In the genomic region with DNA sequence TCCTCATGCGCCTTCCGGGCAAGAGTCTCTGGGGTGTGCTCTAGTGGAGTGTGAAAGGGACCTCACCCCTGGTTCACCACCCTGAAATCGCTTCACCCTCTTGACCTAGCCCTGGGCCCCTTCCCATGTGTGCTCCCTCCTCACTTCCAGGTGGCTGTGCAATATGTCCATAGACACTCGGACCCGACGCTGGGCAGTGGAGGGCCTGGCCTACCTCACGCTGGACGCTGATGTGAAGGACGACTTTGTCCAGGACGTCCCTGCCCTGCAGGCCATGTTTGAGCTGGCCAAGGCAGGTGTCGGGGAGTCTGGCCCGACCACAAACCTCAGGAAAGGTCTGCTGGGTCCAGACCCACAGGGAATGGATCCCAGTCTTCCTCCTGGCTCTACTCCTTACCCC, we compare ENCODE assay signal across 35 cellular contexts. TPM values are rescaled to one million over a fixed set of nuclear protein-coding genes. Genes with fewer than 3 reads are reported as not detected.
"Had no signal": no experiment of that assay in that cellular context is flagged by ENCODE, and none has a peak within 500 bp of the region (broad histone marks: within the 10 kb centered on the region; RNA-seq: fewer than 3 reads in every experiment).

No MANE protein-coding gene starts in this region.

- H3K36me3 ChIP-seq: colonic mucosa, left lung, neutrophil, right lobe of liver, tibial artery had no signal

- DNase-seq: colonic mucosa; effector CD8-positive, alpha-beta T cell; endodermal cell; foreskin fibroblast; gastrocnemius medialis; head of caudate nucleus; left cardiac atrium; left lung; mesenchymal stem cell; midbrain; naive thymus-derived CD4-positive, alpha-beta T cell; right lobe of liver; stimulated activated CD4-positive, alpha-beta T cell treated with anti-CD3 and anti-CD28 coated beads, Interleukin-2, amount 100 ng/mL, for 24 hours; stimulated activated CD4-positive, alpha-beta T cell treated with anti-CD3 and anti-CD28 coated beads, Interleukin-4, amount 100 ng/mL, for 4 hours; stimulated activated naive CD8-positive, alpha-beta T cell treated with anti-CD3 and anti-CD28 coated beads, Interleukin-15, Interleukin-2, amounts not matched to agents 100 U/mL and 50 U/mL, for 24 hours; substantia nigra; testis; tibial artery had no signal

- H3K27me3 Mint-ChIP-seq: naive thymus-derived CD4-positive, alpha-beta T cell; type B pancreatic cell had no signal

- H2AFZ ChIP-seq: parathyroid adenoma had no signal

- H3K27ac Mint-ChIP-seq: dendritic cell treated with granulocyte-macrophage colony-stimulating factor and Interleukin-4, amounts not matched to agents 40 ng/mL and 50 ng/mL, for 4 days; endodermal cell; progenitor cell of endocrine pancreas; stimulated activated memory B cell treated with anti-CD40 and anti-IgM and Interleukin-4, amounts not matched to agents 10 μg/mL and 1 μg/mL and 100 μg/mL, for 72 hours; type B pancreatic cell had no signal

- H3K4me1 Mint-ChIP-seq: endodermal cell; stimulated activated memory B cell treated with anti-CD40 and anti-IgM and Interleukin-4, amounts not matched to agents 10 μg/mL and 1 μg/mL and 100 μg/mL, for 72 hours had no signal

- H3K4me1 ChIP-seq: colonic mucosa, gastrocnemius medialis, left lung, parathyroid adenoma, right lobe of liver, testis, tibial artery had no signal

- H3K4me2 ChIP-seq: smooth muscle cell had no signal

- H3K9me3 Mint-ChIP-seq: dendritic cell treated with granulocyte-macrophage colony-stimulating factor and Interleukin-4, amounts not matched to agents 40 ng/mL and 50 ng/mL, for 4 days; endodermal cell; stimulated activated memory B cell treated with anti-CD40 and anti-IgM and Interleukin-4, amounts not matched to agents 10 μg/mL and 1 μg/mL and 100 μg/mL, for 72 hours; type B pancreatic cell had no signal

- ATAC-seq: esophagus mucosa; gastrocnemius medialis; left cardiac atrium; left lung; naive thymus-derived CD4-positive, alpha-beta T cell; right lobe of liver; stimulated activated memory B cell treated with anti-CD40 and anti-IgM and Interleukin-4, amounts not matched to agents 10 μg/mL and 1 μg/mL and 100 μg/mL, for 72 hours; stimulated activated naive CD8-positive, alpha-beta T cell treated with anti-CD3 and anti-CD28 coated beads, Interleukin-15, Interleukin-2, amounts not matched to agents 100 U/mL and 50 U/mL, for 24 hours had no signal

- H3K27ac ChIP-seq: colonic mucosa, epithelial cell of prostate, gastrocnemius medialis, left lung, neutrophil, parathyroid adenoma, right lobe of liver, testis, tibial artery had no signal

- H3K36me3 Mint-ChIP-seq: stimulated activated memory B cell treated with anti-CD40 and anti-IgM and Interleukin-4, amounts not matched to agents 10 μg/mL and 1 μg/mL and 100 μg/mL, for 72 hours; type B pancreatic cell had no signal

- H3K9me3 ChIP-seq: colonic mucosa, gastrocnemius medialis, left lung, neutrophil, right lobe of liver, testis, tibial artery had no signal

- H3K9ac ChIP-seq: parathyroid adenoma had no signal

- H3K4me3 ChIP-seq: colonic mucosa, gastrocnemius medialis, left lung, right lobe of liver, smooth muscle cell, testis, tibial artery had no signal

- H3K27me3 ChIP-seq: colonic mucosa, gastrocnemius medialis, left lung, right lobe of liver, testis had no signal

- H3K4me3 Mint-ChIP-seq: dendritic cell treated with granulocyte-macrophage colony-stimulating factor and Interleukin-4, amounts not matched to agents 40 ng/mL and 50 ng/mL, for 4 days; endodermal cell; naive thymus-derived CD4-positive, alpha-beta T cell; stimulated activated memory B cell treated with anti-CD40 and anti-IgM and Interleukin-4, amounts not matched to agents 10 μg/mL and 1 μg/mL and 100 μg/mL, for 72 hours; type B pancreatic cell had no signal

RNA-seq across cellular contexts. Expression of gene UNC45B, which starts 22.3 kb away (rescaled TPM):
- total RNA-seq: chondrocyte, colonic mucosa, endodermal cell, esophagus mucosa, kidney epithelial cell, lung microvascular endothelial cell, osteoblast, progenitor cell of endocrine pancreas, smooth muscle cell had no signal
- polyA plus RNA-seq: neural cell, smooth muscle cell had no signal

RNA-seq across cellular contexts. Expression of gene SLC35G3, which starts 24.2 kb away (rescaled TPM):
- total RNA-seq: chondrocyte; colonic mucosa; endodermal cell; esophagus mucosa; gastrocnemius medialis; glomerular endothelial cell; kidney epithelial cell; left cardiac atrium; left lung; lower leg skin; lung microvascular endothelial cell; mucosa of gallbladder; naive thymus-derived CD4-positive, alpha-beta T cell; osteoblast; progenitor cell of endocrine pancreas; right lobe of liver; smooth muscle cell had no signal
- polyA plus RNA-seq: naive thymus-derived CD4-positive, alpha-beta T cell; neural cell; smooth muscle cell had no signal

RNA-seq across cellular contexts. Expression of gene FNDC8, which starts 48.5 kb away (rescaled TPM):
- total RNA-seq: chondrocyte; colonic mucosa; endodermal cell; esophagus mucosa; gastrocnemius medialis; glomerular endothelial cell; kidney epithelial cell; left cardiac atrium; left lung; lower leg skin; lung microvascular endothelial cell; mucosa of gallbladder; naive thymus-derived CD4-positive, alpha-beta T cell; osteoblast; progenitor cell of endocrine pancreas; right lobe of liver; smooth muscle cell had no signal
- polyA plus RNA-seq: naive thymus-derived CD4-positive, alpha-beta T cell; neural cell; smooth muscle cell had no signal
